Comparison of ENCODE assay signal across 28 cellular contexts in the genomic region with DNA sequence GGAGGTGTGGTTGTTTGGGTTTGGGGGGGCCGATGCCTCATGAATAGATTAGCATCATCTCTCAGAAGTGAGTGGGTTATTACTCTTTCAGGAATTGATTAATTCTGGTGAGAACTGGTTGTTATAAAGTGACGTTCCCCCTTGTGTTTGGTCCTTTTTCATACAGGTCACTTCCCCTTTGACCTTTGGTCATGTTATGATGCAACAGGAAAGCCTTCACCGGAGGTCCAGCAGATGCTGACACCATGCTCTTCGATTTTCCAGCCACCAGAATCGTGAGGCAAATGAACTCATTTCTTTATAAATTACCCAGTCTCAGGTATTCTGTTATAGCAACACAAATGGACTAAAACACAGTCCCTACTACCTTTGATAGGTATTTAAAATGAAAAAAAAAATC.
"Had no signal": no experiment of that assay in that cellular context is flagged by ENCODE, and none has a peak within 500 bp of the region (broad histone marks: within the 10 kb centered on the region; RNA-seq: fewer than 3 reads in every experiment).

No MANE protein-coding gene starts in this region.

- H3K9ac ChIP-seq: neural progenitor cell, parathyroid adenoma had no signal

- H3K4me1 Mint-ChIP-seq: naive thymus-derived CD4-positive, alpha-beta T cell; natural killer cell; neural progenitor cell; stimulated activated effector memory CD8-positive, alpha-beta T cell treated with anti-CD3 and anti-CD28 coated beads, Interleukin-12 subunit alpha, Interleukin-12 subunit beta, amount 100 ng/mL, for 72 hours; stimulated activated naive B cell treated with anti-CD40 and anti-IgM and Interleukin-4, amounts not matched to agents 10 μg/mL and 1 μg/mL and 100 μg/mL, for 72 hours had no signal

- H3K4me3 ChIP-seq: neural progenitor cell, ovary, psoas muscle, sigmoid colon, stomach, thoracic aorta, thyroid gland, tibial nerve, upper lobe of right lung, uterus had no signal

- H3K4me1 ChIP-seq: neural progenitor cell, parathyroid adenoma, psoas muscle, sigmoid colon, stomach, thyroid gland, tibial nerve, upper lobe of right lung, uterus had no signal

- H3K27me3 ChIP-seq: neural progenitor cell, ovary, sigmoid colon, stomach, thyroid gland, tibial nerve, upper lobe of right lung, uterus had no signal

- DNase-seq: naive thymus-derived CD4-positive, alpha-beta T cell; natural killer cell; occipital lobe; ovary; posterior cingulate gyrus; psoas muscle; right cardiac atrium; sigmoid colon; small intestine; stimulated activated CD4-positive, alpha-beta T cell treated with anti-CD3 and anti-CD28 coated beads, Interleukin-15, amount 100 ng/mL, for 24 hours; stimulated activated CD4-positive, alpha-beta T cell treated with anti-CD3 and anti-CD28 coated beads, Interleukin-2, amount 100 ng/mL, for 24 hours; stimulated activated CD4-positive, alpha-beta T cell treated with anti-CD3 and anti-CD28 coated beads, Interleukin-2, amount 100 ng/mL, for 48 hours; stimulated activated CD4-positive, alpha-beta T cell treated with anti-CD3 and anti-CD28 coated beads, Interleukin-4, amount 100 ng/mL, for 24 hours; stimulated activated naive B cell treated with anti-CD40 and anti-IgM and Interleukin-4, amounts not matched to agents 10 μg/mL and 1 μg/mL and 100 μg/mL, for 72 hours; stimulated activated naive CD4-positive, alpha-beta T cell treated with Interleukin-2 at 50 U/mL for 16 hours; stomach; thyroid gland; trophoblast cell; upper lobe of right lung; uterus had no signal

- H3K4me2 ChIP-seq: neural progenitor cell had no signal

- H3K79me2 ChIP-seq: parathyroid adenoma had no signal

- H3K9me3 Mint-ChIP-seq: nephron; stimulated activated effector memory CD8-positive, alpha-beta T cell treated with anti-CD3 and anti-CD28 coated beads, Interleukin-12 subunit alpha, Interleukin-12 subunit beta, amount 100 ng/mL, for 72 hours; stimulated activated naive CD8-positive, alpha-beta T cell treated with anti-CD3 and anti-CD28 coated beads, Interleukin-15, Interleukin-2, amounts not matched to agents 100 ng/mL and 50 ng/mL, for 24 hours had no signal

- H3K9me3 ChIP-seq: ovary, psoas muscle, sigmoid colon, stomach, thoracic aorta, thyroid gland, tibial nerve, upper lobe of right lung, uterus had no signal

- ATAC-seq: naive thymus-derived CD4-positive, alpha-beta T cell; natural killer cell; psoas muscle; right cardiac atrium; stimulated activated effector memory CD8-positive, alpha-beta T cell treated with anti-CD3 and anti-CD28 coated beads, Interleukin-12 subunit alpha, Interleukin-12 subunit beta, amount 100 ng/mL, for 72 hours; stimulated activated naive B cell treated with anti-CD40 and anti-IgM and Interleukin-4, amounts not matched to agents 10 μg/mL and 1 μg/mL and 100 μg/mL, for 72 hours; upper lobe of right lung had no signal

- H3K27ac ChIP-seq: neural progenitor cell, ovary, parathyroid adenoma, psoas muscle, sigmoid colon, stomach, thoracic aorta, thyroid gland, tibial nerve, upper lobe of right lung, uterus had no signal

- H3K36me3 ChIP-seq: neural progenitor cell, ovary, sigmoid colon, stomach, thoracic aorta, thyroid gland, tibial nerve, upper lobe of right lung, uterus had no signal

- H3K27ac Mint-ChIP-seq: naive thymus-derived CD4-positive, alpha-beta T cell; natural killer cell; nephron; neural progenitor cell; progenitor cell of endocrine pancreas; stimulated activated effector memory CD8-positive, alpha-beta T cell treated with anti-CD3 and anti-CD28 coated beads, Interleukin-12 subunit alpha, Interleukin-12 subunit beta, amount 100 ng/mL, for 72 hours; stimulated activated naive B cell treated with anti-CD40 and anti-IgM and Interleukin-4, amounts not matched to agents 10 μg/mL and 1 μg/mL and 100 μg/mL, for 72 hours; stimulated activated naive CD8-positive, alpha-beta T cell treated with anti-CD3 and anti-CD28 coated beads, Interleukin-15, Interleukin-2, amounts not matched to agents 100 ng/mL and 50 ng/mL, for 24 hours had no signal

- FAIRE-seq: small intestine had no signal

- H3K36me3 Mint-ChIP-seq: naive thymus-derived CD4-positive, alpha-beta T cell; natural killer cell; neural progenitor cell; stimulated activated effector memory CD8-positive, alpha-beta T cell treated with anti-CD3 and anti-CD28 coated beads, Interleukin-12 subunit alpha, Interleukin-12 subunit beta, amount 100 ng/mL, for 72 hours; stimulated activated naive B cell treated with anti-CD40 and anti-IgM and Interleukin-4, amounts not matched to agents 10 μg/mL and 1 μg/mL and 100 μg/mL, for 72 hours had no signal

- H3K4me3 Mint-ChIP-seq: naive thymus-derived CD4-positive, alpha-beta T cell; natural killer cell; nephron; neural progenitor cell; stimulated activated effector memory CD8-positive, alpha-beta T cell treated with anti-CD3 and anti-CD28 coated beads, Interleukin-12 subunit alpha, Interleukin-12 subunit beta, amount 100 ng/mL, for 72 hours; stimulated activated naive B cell treated with anti-CD40 and anti-IgM and Interleukin-4, amounts not matched to agents 10 μg/mL and 1 μg/mL and 100 μg/mL, for 72 hours; stimulated activated naive CD8-positive, alpha-beta T cell treated with anti-CD3 and anti-CD28 coated beads, Interleukin-15, Interleukin-2, amounts not matched to agents 100 ng/mL and 50 ng/mL, for 24 hours had no signal

- H2AFZ ChIP-seq: parathyroid adenoma had no signal

- H3K27me3 Mint-ChIP-seq: progenitor cell of endocrine pancreas; stimulated activated naive B cell treated with anti-CD40 and anti-IgM and Interleukin-4, amounts not matched to agents 10 μg/mL and 1 μg/mL and 100 μg/mL, for 72 hours had no signal
